Comparison of ENCODE assay signal across 19 cellular contexts in the genomic region with DNA sequence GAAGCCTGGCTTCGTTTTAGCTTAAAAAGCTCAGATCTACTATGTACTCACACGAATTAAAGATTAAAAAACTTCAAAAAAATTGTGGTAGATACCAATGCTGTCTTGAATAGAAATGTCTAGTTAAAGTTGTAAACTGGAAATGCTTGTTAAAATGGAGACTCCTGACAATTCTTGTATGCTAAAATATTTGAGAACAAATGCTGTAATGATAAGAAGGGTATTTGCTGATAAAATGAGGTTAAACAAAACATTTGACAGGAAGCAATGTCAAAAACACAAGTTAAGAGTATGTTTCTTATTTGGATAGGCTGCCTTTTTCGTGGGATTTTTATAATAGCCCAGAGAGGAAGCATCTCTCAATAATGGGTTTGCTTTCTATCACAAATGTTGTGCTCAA. TPM values are rescaled to one million over a fixed set of nuclear protein-coding genes. Genes with fewer than 3 reads are reported as not detected.
"Had no signal": no experiment of that assay in that cellular context is flagged by ENCODE, and none has a peak within 500 bp of the region (broad histone marks: within the 10 kb centered on the region; RNA-seq: fewer than 3 reads in every experiment).

No MANE protein-coding gene starts in this region.

- H3K4me1 Mint-ChIP-seq: immature natural killer cell; naive thymus-derived CD4-positive, alpha-beta T cell had no signal

- H3K4me1 ChIP-seq: adrenal gland, left ventricle myocardium inferior, prostate gland, right atrium auricular region had no signal

- H3K36me3 Mint-ChIP-seq: activated naive CD4-positive, alpha-beta T cell treated with anti-CD3 and anti-CD28 coated beads, Interleukin-2, amount 50 U/mL, for 72 hours; immature natural killer cell; naive thymus-derived CD4-positive, alpha-beta T cell had no signal

- H3K27ac ChIP-seq: adrenal gland, heart right ventricle, left ventricle myocardium inferior, prostate gland, right atrium auricular region, tibial artery, WERI-Rb-1 had no signal

- DNase-seq: activated CD4-positive, alpha-beta T cell treated with anti-CD3 and anti-CD28 coated beads for 1 hour; activated gamma-delta T cell treated with Interleukin-2 at 50 U/mL for 16 hours; adrenal gland; heart right ventricle; immature natural killer cell; kidney glomerular epithelial cell; left ventricle myocardium inferior; naive thymus-derived CD4-positive, alpha-beta T cell; occipital lobe; stimulated activated naive CD8-positive, alpha-beta T cell treated with anti-CD3 and anti-CD28 coated beads, Interleukin-15, Interleukin-2, amounts not matched to agents 100 U/mL and 50 U/mL, for 24 hours; substantia nigra; T-helper 1 cell; tibial artery; WERI-Rb-1 had no signal

- H3K4me3 Mint-ChIP-seq: immature natural killer cell; naive thymus-derived CD4-positive, alpha-beta T cell had no signal

- H3K36me3 ChIP-seq: adrenal gland, heart right ventricle, left ventricle myocardium inferior, prostate gland, right atrium auricular region, tibial artery, WERI-Rb-1 had no signal

- H3K27me3 Mint-ChIP-seq: naive thymus-derived CD4-positive, alpha-beta T cell had no signal

- ATAC-seq: activated naive CD4-positive, alpha-beta T cell treated with anti-CD3 and anti-CD28 coated beads, Interleukin-2, amount 50 U/mL, for 72 hours; esophagus mucosa; heart right ventricle; naive thymus-derived CD4-positive, alpha-beta T cell; stimulated activated naive CD8-positive, alpha-beta T cell treated with anti-CD3 and anti-CD28 coated beads, Interleukin-15, Interleukin-2, amounts not matched to agents 100 U/mL and 50 U/mL, for 24 hours had no signal

- H3K4me3 ChIP-seq: adrenal gland, heart right ventricle, left ventricle myocardium inferior, prostate gland, right atrium auricular region, tibial artery had no signal

- H3K9me3 ChIP-seq: adrenal gland, heart right ventricle, left ventricle myocardium inferior, prostate gland, right atrium auricular region, tibial artery had no signal

- H3K27me3 ChIP-seq: adrenal gland, heart right ventricle, right atrium auricular region, tibial artery had no signal

- H3K27ac Mint-ChIP-seq: activated naive CD4-positive, alpha-beta T cell treated with anti-CD3 and anti-CD28 coated beads, Interleukin-2, amount 50 U/mL, for 72 hours; immature natural killer cell; naive thymus-derived CD4-positive, alpha-beta T cell had no signal

RNA-seq across cellular contexts. Expression of gene POSTN, which starts 48.0 kb away (rescaled TPM):
- total RNA-seq: activated CD8-positive, alpha-beta memory T cell treated with anti-CD3 and anti-CD28 coated beads for 36 hours; activated naive CD4-positive, alpha-beta T cell treated with anti-CD3 and anti-CD28 coated beads, Interleukin-2, amount 50 U/mL, for 72 hours; naive thymus-derived CD4-positive, alpha-beta T cell had no signal
- polyA plus RNA-seq: immature natural killer cell; naive thymus-derived CD4-positive, alpha-beta T cell had no signal
